In the genomic region with DNA sequence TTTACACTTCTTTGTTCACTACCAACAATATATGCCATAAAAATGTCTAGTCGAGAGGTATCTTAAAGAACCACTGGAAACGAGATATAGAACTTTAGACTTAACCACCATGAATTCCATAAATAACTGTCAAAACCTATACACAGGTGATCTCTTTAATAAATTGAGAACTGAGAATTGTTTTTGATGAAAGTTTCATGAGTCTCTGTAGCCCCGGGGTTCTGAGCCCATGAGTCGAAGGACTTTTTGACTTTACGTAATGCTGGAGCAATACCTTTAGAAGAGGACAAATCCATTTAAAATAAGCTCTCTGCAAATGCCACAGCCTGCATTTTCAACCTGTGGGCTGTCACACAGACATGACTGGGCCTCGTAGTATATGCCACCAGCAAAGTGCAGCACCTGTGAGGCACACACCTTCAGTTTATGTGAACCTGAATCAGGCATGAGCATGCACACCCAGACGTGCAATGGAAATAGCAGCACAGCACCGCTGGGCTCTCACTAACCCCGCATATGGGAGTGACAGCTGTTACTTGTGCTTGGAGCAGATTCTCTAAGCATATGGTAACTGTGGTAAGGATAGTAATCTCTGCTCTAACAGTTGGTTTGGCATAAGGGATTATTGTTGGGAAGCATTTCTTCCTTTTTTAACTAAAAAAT, we compare ENCODE assay signal across 19 cellular contexts.
DNase-seq lines count a peak whose midpoint lies in the region; ATAC-seq and TF ChIP-seq lines count a peak whose summit lies in the region.
"Had no signal": no experiment of that assay in that cellular context is flagged by ENCODE, and none has a peak within 500 bp of the region (broad histone marks: within the 10 kb centered on the region; RNA-seq: fewer than 3 reads in every experiment).

No MANE protein-coding gene starts in this region.

- peak overlapping the region; percentile 55 for H3K27ac ChIP-seq in KOPT-K1 (ENCODE audit: low read depth, low read length, poor library complexity, severe bottlenecking)
- no peak overlapping the region for H3K27ac ChIP-seq in SK-N-SH (ENCODE audit: low read depth in 2 of 2, low read length in 1 of 2)
- H3K27ac ChIP-seq: foreskin keratinocyte, left ventricle myocardium inferior, parathyroid adenoma, SK-N-MC, VCaP had no signal

- H3K27me3 Mint-ChIP-seq in activated CD4-positive, alpha-beta memory T cell treated with anti-CD3 and anti-CD28 coated beads for 36 hours, result no peaks in the 10 kb centered on the region
- H3K27me3 Mint-ChIP-seq in activated CD4-positive, alpha-beta memory T cell treated with anti-CD3 and anti-CD28 coated beads, Interleukin-2, amount 10 ng/mL, durations not matched to agents 7 days and 5 days, result no peaks in the 10 kb centered on the region
- H3K27me3 Mint-ChIP-seq in osteocyte (ENCODE audit: unreplicated experiment), result no peaks in the 10 kb centered on the region

- H3K79me2 ChIP-seq in SK-N-SH (ENCODE audit: insufficient read depth), result no peaks in the 10 kb centered on the region
- H3K79me2 ChIP-seq: parathyroid adenoma had no signal

- no peaks in the 10 kb centered on the region for H4K20me1 ChIP-seq in SK-N-SH (ENCODE audit: insufficient read depth)

- TF ChIP-seq EP300 in SK-N-SH (IDR thresholded peaks at IDR 0.05; ENCODE audit: borderline replicate concordance in 1 of 2, low read depth in 1 of 2, low read length in 1 of 2), result no peak

- H3K4me2 ChIP-seq in SK-N-SH, result no peak overlapping the region

- TF ChIP-seq RAD21 in SK-N-SH (IDR thresholded peaks at IDR 0.05; ENCODE audit: low read length), result no peak

- POLR2A ChIA-PET in activated CD4-positive, alpha-beta memory T cell treated with anti-CD3 and anti-CD28 coated beads for 36 hours (lab: Charles Lee), result no interaction called here
- POLR2A ChIA-PET in activated CD4-positive, alpha-beta memory T cell treated with anti-CD3 and anti-CD28 coated beads, Interleukin-2, amount 10 ng/mL, durations not matched to agents 7 days and 5 days (lab: Charles Lee), result no interaction called here
- POLR2A ChIA-PET in SK-N-SH (lab: Yijun Ruan, JAX), result no interaction called here

- H3K4me3 ChIP-seq in SK-N-SH (ENCODE audit: low read depth in 2 of 2, low read length in 1 of 2), result no peak overlapping the region
- H3K4me3 ChIP-seq: left ventricle myocardium inferior, SK-N-MC had no signal

- peaks cover 30% of the 10 kb centered on the region for H3K4me1 Mint-ChIP-seq in activated CD4-positive, alpha-beta memory T cell treated with anti-CD3 and anti-CD28 coated beads for 36 hours (ENCODE audit: low read depth)
- H3K4me1 Mint-ChIP-seq in activated CD4-positive, alpha-beta memory T cell treated with anti-CD3 and anti-CD28 coated beads, Interleukin-2, amount 10 ng/mL, durations not matched to agents 7 days and 5 days, result peaks cover 11% of the 10 kb centered on the region
- no peaks in the 10 kb centered on the region for H3K4me1 Mint-ChIP-seq in osteocyte (ENCODE audit: unreplicated experiment)

- peaks cover 29% of the 10 kb centered on the region for H3K9me3 ChIP-seq in KOPT-K1 (ENCODE audit: insufficient read depth, low read length, poor library complexity, severe bottlenecking)
- H3K9me3 ChIP-seq in SK-N-SH, result no peaks in the 10 kb centered on the region
- H3K9me3 ChIP-seq: Caco-2 had no signal

- no peak overlapping the region for H3K4me3 Mint-ChIP-seq in activated CD4-positive, alpha-beta memory T cell treated with anti-CD3 and anti-CD28 coated beads for 36 hours
- H3K4me3 Mint-ChIP-seq in activated CD4-positive, alpha-beta memory T cell treated with anti-CD3 and anti-CD28 coated beads, Interleukin-2, amount 10 ng/mL, durations not matched to agents 7 days and 5 days, result no peak overlapping the region
- H3K4me3 Mint-ChIP-seq in osteocyte (ENCODE audit: unreplicated experiment), result no peak overlapping the region

- no peaks in the 10 kb centered on the region for H3K27me3 ChIP-seq in SK-N-SH (ENCODE audit: insufficient read depth)
- H3K27me3 ChIP-seq: foreskin keratinocyte had no signal

- CTCF ChIA-PET in activated CD4-positive, alpha-beta memory T cell treated with anti-CD3 and anti-CD28 coated beads for 36 hours (lab: Charles Lee), result interaction anchor here (1.3 kb wide), 1 partner anchor 12 kb away, joined by 5 read pairs; no protein-coding TSS in a partner anchor
- CTCF ChIA-PET in activated CD4-positive, alpha-beta memory T cell treated with anti-CD3 and anti-CD28 coated beads, Interleukin-2, amount 10 ng/mL, durations not matched to agents 7 days and 5 days (lab: Charles Lee), result no interaction called here
- CTCF ChIA-PET in SK-N-SH (lab: Yijun Ruan, JAX), result no interaction called here

- H3F3A ChIP-seq in SK-N-SH (replicated peaks; ENCODE audit: insufficient read depth), result peaks cover under 1% of the 10 kb centered on the region

- intact Hi-C loops in activated CD4-positive, alpha-beta memory T cell treated with anti-CD3 and anti-CD28 coated beads for 36 hours (cut with micrococcal nuclease), result loop anchor here (1.0 kb wide), 1 partner anchor 11 kb away; no protein-coding TSS in a partner anchor

- H3K36me3 ChIP-seq in KOPT-K1 (ENCODE audit: insufficient read depth, low read length) (no peaks in the 10 kb centered on the region), SK-N-SH (replicated peaks in 1 of 2; ENCODE audit: control insufficient read depth in 1 of 2, insufficient read depth in 2 of 2, low read length in 1 of 2) (no peaks in the 10 kb centered on the region)
- H3K36me3 ChIP-seq: left ventricle myocardium inferior had no signal

- WGBS in SK-N-SH (ENCODE audit: low lambda C conversion rate), result 43% methylated on average over 7 of the region's 9 CpGs

- H3K9me3 Mint-ChIP-seq in activated CD4-positive, alpha-beta memory T cell treated with anti-CD3 and anti-CD28 coated beads for 36 hours, result peaks cover 13% of the 10 kb centered on the region
- H3K9me3 Mint-ChIP-seq in activated CD4-positive, alpha-beta memory T cell treated with anti-CD3 and anti-CD28 coated beads, Interleukin-2, amount 10 ng/mL, durations not matched to agents 7 days and 5 days, result peaks cover 3% of the 10 kb centered on the region
- no peaks in the 10 kb centered on the region for H3K9me3 Mint-ChIP-seq in osteocyte (ENCODE audit: unreplicated experiment)

- H3K36me3 Mint-ChIP-seq in activated CD4-positive, alpha-beta memory T cell treated with anti-CD3 and anti-CD28 coated beads for 36 hours, result peaks cover 10% of the 10 kb centered on the region
- H3K36me3 Mint-ChIP-seq in activated CD4-positive, alpha-beta memory T cell treated with anti-CD3 and anti-CD28 coated beads, Interleukin-2, amount 10 ng/mL, durations not matched to agents 7 days and 5 days (ENCODE audit: low read depth), result no peaks in the 10 kb centered on the region
- H3K36me3 Mint-ChIP-seq in osteocyte (ENCODE audit: unreplicated experiment), result no peaks in the 10 kb centered on the region

- no peak for ATAC-seq in HG03469 (IDR thresholded peaks at IDR 0.05; ENCODE audit: unreplicated experiment)
- ATAC-seq: foreskin keratinocyte, PC-3 had no signal

- DNase-seq in activated CD4-positive, alpha-beta memory T cell treated with anti-CD3 and anti-CD28 coated beads for 36 hours, result peak; percentile 22
- DNase-seq in activated CD4-positive, alpha-beta memory T cell treated with anti-CD3 and anti-CD28 coated beads, Interleukin-2, amount 10 ng/mL, durations not matched to agents 7 days and 5 days, result no peak
- DNase-seq in activated CD4-positive, alpha-beta T cell treated with anti-CD3 and anti-CD28 coated beads, Interleukin-2, amount 50 U/mL, for 1 hour, result peak; percentile 35
- DNase-seq in middle frontal gyrus (ENCODE audit: extremely low spot score, low spot score), result peak; percentile 13
- DNase-seq in osteocyte (ENCODE audit: extremely low spot score, unreplicated experiment), result no peak
- DNase-seq in SK-N-SH, result no peak
- DNase-seq: Caco-2, foreskin keratinocyte, KG1, left ventricle myocardium inferior, NCI-H1417 treated with DMSO at 0.1 percent for 48 hours, NCI-H226, PC-3, small intestine had no signal

- TF ChIP-seq CTCF in osteocyte (IDR thresholded peaks at IDR 0.05) (no peak), SK-N-SH (IDR thresholded peaks at IDR 0.05) (no peak)

- no peak overlapping the region for H2AFZ ChIP-seq in SK-N-SH (ENCODE audit: low read depth)
- H2AFZ ChIP-seq: parathyroid adenoma had no signal

- H3K9me2 ChIP-seq in SK-N-SH, result no peaks in the 10 kb centered on the region

- no peak overlapping the region for H3K27ac Mint-ChIP-seq in activated CD4-positive, alpha-beta memory T cell treated with anti-CD3 and anti-CD28 coated beads for 36 hours
- H3K27ac Mint-ChIP-seq in activated CD4-positive, alpha-beta memory T cell treated with anti-CD3 and anti-CD28 coated beads, Interleukin-2, amount 10 ng/mL, durations not matched to agents 7 days and 5 days, result no peak overlapping the region
- H3K27ac Mint-ChIP-seq in osteocyte (ENCODE audit: unreplicated experiment), result no peak overlapping the region

- H3K9ac ChIP-seq in SK-N-SH, result no peak overlapping the region
- H3K9ac ChIP-seq: parathyroid adenoma had no signal

- no peaks in the 10 kb centered on the region for H3K4me1 ChIP-seq in SK-N-SH (ENCODE audit: control insufficient read depth in 1 of 2, insufficient read depth in 2 of 2, low read depth in 1 of 2, low read length in 1 of 2)
- H3K4me1 ChIP-seq: Caco-2, foreskin keratinocyte, left ventricle myocardium inferior, parathyroid adenoma had no signal

TF ChIP-seq in SK-N-SH, 30 proteins besides CTCF, POLR2A, EP300 and RAD21:
- TF ChIP-seq RCOR1 (IDR thresholded peaks at IDR 0.05; ENCODE audit: low read length) (no peak), NRF1 (IDR thresholded peaks at IDR 0.05; ENCODE audit: low read depth, low read length) (no peak), GABPA (IDR thresholded peaks at IDR 0.05; ENCODE audit: low read depth) (no peak), FOXM1 (IDR thresholded peaks at IDR 0.05; ENCODE audit: low read depth) (no peak)

Comparison
In these comparisons a context has a peak if more than half of its experiments do, and no peak if none do; other contexts are left out.
1. DNase-seq: peak in activated CD4-positive, alpha-beta memory T cell treated with anti-CD3 and anti-CD28 coated beads for 36 hours (single experiment), activated CD4-positive, alpha-beta T cell treated with anti-CD3 and anti-CD28 coated beads, Interleukin-2, amount 50 U/mL, for 1 hour (single experiment) and middle frontal gyrus (single experiment); none in activated CD4-positive, alpha-beta memory T cell treated with anti-CD3 and anti-CD28 coated beads, Interleukin-2, amount 10 ng/mL, durations not matched to agents 7 days and 5 days (single experiment), osteocyte (single experiment) and SK-N-SH (single experiment).